8 cellular contexts compared by ENCODE assay signal in the genomic region with DNA sequence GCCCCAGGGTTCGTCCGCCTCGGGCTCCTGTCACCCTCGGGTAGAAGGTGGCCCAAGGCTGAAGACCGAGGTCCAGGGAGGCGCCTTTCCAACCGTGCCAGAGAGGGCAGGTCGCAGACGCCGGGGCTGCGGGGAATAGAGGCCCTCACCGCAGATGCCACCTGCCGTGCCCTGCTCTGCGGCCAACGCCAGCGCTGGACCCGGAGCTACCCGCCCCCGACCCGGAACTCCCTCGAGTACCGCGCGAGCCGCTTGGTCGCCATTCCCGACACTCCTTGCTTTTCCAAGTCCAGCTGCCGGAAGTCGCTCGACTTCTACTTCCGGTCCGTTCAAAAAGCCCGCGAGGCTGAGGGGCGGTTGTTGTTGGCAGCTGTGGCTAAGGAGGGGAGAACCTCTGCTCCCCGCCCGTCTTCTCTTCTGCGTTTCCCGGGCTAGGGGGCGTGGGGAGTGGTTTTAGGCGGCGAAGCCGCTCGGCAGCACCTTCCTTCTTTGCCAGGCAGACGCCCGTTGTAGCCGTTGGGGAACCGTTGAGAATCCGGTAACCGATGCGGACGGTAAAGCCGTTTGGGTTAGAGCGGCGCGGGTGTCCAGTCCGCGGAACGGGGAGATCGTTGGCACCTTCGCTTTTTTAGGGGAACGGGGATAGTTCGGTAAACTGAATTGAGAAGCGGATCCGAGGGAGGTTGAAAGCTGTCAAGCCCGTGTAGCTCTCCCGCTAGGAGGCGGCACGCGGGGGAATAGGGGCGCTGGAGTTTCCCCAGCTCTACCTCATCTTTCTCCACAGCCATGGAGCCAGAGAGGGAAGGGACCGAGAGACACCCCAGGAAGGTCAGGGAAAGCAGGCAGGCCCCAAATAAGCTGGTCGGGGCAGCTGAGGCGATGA. TPM values are rescaled to one million over a fixed set of nuclear protein-coding genes. Genes with fewer than 3 reads are reported as not detected.
DNase-seq lines count a peak whose midpoint lies in the region; ATAC-seq and TF ChIP-seq lines count a peak whose summit lies in the region.

A gene with protein sequence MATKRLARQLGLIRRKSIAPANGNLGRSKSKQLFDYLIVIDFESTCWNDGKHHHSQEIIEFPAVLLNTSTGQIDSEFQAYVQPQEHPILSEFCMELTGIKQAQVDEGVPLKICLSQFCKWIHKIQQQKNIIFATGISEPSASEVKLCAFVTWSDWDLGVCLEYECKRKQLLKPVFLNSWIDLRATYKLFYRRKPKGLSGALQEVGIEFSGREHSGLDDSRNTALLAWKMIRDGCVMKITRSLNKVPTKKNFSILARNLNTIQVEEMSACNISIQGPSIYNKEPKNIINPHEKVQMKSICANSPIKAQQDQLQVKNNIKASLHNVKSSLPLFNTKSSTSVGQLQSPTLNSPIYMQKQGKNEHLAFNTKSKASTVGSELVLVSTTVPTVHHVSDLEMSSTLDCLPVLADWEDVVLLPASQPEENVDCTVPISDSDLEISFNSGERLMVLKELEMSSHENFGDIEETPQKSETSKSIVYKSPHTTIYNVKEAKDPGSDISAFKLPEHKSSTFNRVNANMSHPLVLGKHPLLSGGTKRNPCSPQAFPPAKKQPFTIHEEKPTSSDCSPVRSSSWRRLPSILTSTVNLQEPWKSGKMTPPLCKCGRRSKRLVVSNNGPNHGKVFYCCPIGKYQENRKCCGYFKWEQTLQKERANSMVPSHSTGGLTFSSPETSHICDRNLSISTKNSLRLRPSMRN (minus strand): TSS at position 305 of the 883 bp plus-strand sequence. CDS start 42 bp downstream, at position 263.
A gene with protein sequence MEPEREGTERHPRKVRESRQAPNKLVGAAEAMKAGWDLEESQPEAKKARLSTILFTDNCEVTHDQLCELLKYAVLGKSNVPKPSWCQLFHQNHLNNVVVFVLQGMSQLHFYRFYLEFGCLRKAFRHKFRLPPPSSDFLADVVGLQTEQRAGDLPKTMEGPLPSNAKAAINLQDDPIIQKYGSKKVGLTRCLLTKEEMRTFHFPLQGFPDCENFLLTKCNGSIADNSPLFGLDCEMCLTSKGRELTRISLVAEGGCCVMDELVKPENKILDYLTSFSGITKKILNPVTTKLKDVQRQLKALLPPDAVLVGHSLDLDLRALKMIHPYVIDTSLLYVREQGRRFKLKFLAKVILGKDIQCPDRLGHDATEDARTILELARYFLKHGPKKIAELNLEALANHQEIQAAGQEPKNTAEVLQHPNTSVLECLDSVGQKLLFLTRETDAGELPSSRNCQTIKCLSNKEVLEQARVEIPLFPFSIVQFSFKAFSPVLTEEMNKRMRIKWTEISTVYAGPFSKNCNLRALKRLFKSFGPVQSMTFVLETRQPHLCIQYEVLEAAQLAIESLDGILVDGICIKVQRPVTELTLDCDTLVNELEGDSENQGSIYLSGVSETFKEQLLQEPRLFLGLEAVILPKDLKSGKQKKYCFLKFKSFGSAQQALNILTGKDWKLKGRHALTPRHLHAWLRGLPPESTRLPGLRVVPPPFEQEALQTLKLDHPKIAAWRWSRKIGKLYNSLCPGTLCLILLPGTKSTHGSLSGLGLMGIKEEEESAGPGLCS (plus strand): TSS at position 360 of the 883 bp plus-strand sequence. CDS start 427 bp downstream, at position 787.

- CTCF ChIA-PET in GM10248 (lab: Yijun Ruan, JAX) = interaction anchor here (0.6 to 2.4 kb wide), 14 partner anchors 8 to 278 kb away, joined by 3 to 18 read pairs (median 3); no protein-coding TSS in a partner anchor

- peak within 1 kb of the TSS; percentile 90 for H3K27ac Mint-ChIP-seq in activated naive CD8-positive, alpha-beta T cell
- peak within 1 kb of the TSS; percentile 97 for H3K27ac Mint-ChIP-seq in osteocyte (ENCODE audit: unreplicated experiment)

- no peaks in the 10 kb centered on the region for H3K9me3 Mint-ChIP-seq in activated naive CD8-positive, alpha-beta T cell (ENCODE audit: low read depth)
- H3K9me3 Mint-ChIP-seq in osteocyte (ENCODE audit: unreplicated experiment) = no peaks in the 10 kb centered on the region

- H3K27me3 ChIP-seq in thymus (ENCODE audit: control insufficient read depth, insufficient read depth) = no peaks in the 10 kb centered on the region

- no peaks in the 10 kb centered on the region for H3K36me3 Mint-ChIP-seq in activated naive CD8-positive, alpha-beta T cell
- H3K36me3 Mint-ChIP-seq in osteocyte (ENCODE audit: unreplicated experiment) = no peaks in the 10 kb centered on the region

- peaks cover 5% of the 10 kb centered on the region for H3K36me3 ChIP-seq in thymus (ENCODE audit: control insufficient read depth, insufficient read depth)

- peak within 1 kb of the TSS; percentile 96 for H3K4me3 Mint-ChIP-seq in activated naive CD8-positive, alpha-beta T cell
- peak within 1 kb of the TSS; percentile 99 for H3K4me3 Mint-ChIP-seq in osteocyte (ENCODE audit: unreplicated experiment)

- intact Hi-C loops in head of caudate nucleus (cut with DNase I) = no loop called here

- no peaks in the 10 kb centered on the region for H3K27me3 Mint-ChIP-seq in activated naive CD8-positive, alpha-beta T cell
- H3K27me3 Mint-ChIP-seq in osteocyte (ENCODE audit: unreplicated experiment) = no peaks in the 10 kb centered on the region

- peak within 1 kb of the TSS; percentile 82 for H3K27ac ChIP-seq in thymus (ENCODE audit: low read depth)

- DNase-seq in GM10248 (ENCODE audit: extremely low spot score) (peak; percentile 93), NCI-H1092 treated with DMSO at 0.1 percent for 48 hours (lab: John Stamatoyannopoulos, UW) (peak; percentile 96), SKM-1 treated with dmso at 0.1 percent for 144 hours (lab: John Stamatoyannopoulos, UW; ENCODE audit: unreplicated experiment) (peak; percentile 85), head of caudate nucleus (peak; percentile 85 to 95 (median 90)), osteocyte (ENCODE audit: extremely low spot score, unreplicated experiment) (peak; percentile 97)

- TF ChIP-seq CTCF in GM10248 (IDR thresholded peaks at IDR 0.05; ENCODE audit: control extremely low read depth, extremely low read depth, low read depth, missing control alignments) = peak; percentile 58
- TF ChIP-seq CTCF in osteocyte (IDR thresholded peaks at IDR 0.05) = peak; percentile 58

- WGBS in thymus = under 1% methylated on average over 74 of the region's 74 CpGs

- H3K4me3 ChIP-seq in thymus (ENCODE audit: low read length) = peak within 1 kb of the TSS; percentile 62

- peaks cover 12% of the 10 kb centered on the region for H3K4me1 ChIP-seq in thymus (ENCODE audit: control insufficient read depth, insufficient read depth, low read length)

- ATAC-seq in HG02588 (IDR thresholded peaks at IDR 0.05; ENCODE audit: unreplicated experiment) = peak; percentile 71

- peaks cover 15% of the 10 kb centered on the region for H3K4me1 Mint-ChIP-seq in activated naive CD8-positive, alpha-beta T cell (ENCODE audit: low read depth)
- peaks cover 17% of the 10 kb centered on the region for H3K4me1 Mint-ChIP-seq in osteocyte (ENCODE audit: unreplicated experiment)

- POLR2A ChIA-PET in GM10248 (lab: Yijun Ruan, JAX) = interaction anchor here (0.7 kb wide), 1 partner anchor 1853 kb away, joined by 4 read pairs; no protein-coding TSS in a partner anchor

- no peaks in the 10 kb centered on the region for H3K9me3 ChIP-seq in thymus (ENCODE audit: control insufficient read depth)

RNA-seq across cellular contexts. Expression of the first gene that starts in this region (rescaled TPM):
- 16.6 and 18.3 TPM in 2 replicates for total RNA-seq in osteocyte
- 12.2 TPM for polyA plus RNA-seq in thymus

RNA-seq across cellular contexts. Expression of the second gene that starts in this region (rescaled TPM):
- 2.5 and 4.2 TPM in 2 replicates for total RNA-seq in osteocyte
- polyA plus RNA-seq in thymus = 3.7 TPM

Comparison
In these comparisons a context has a peak if more than half of its experiments do, and no peak if none do; other contexts are left out.
1. Peak in every context shown above with its lines: DNase-seq, ATAC-seq, H3K4me3 ChIP-seq and H3K27ac ChIP-seq.